8 cellular contexts compared by ENCODE assay signal in genomic region chr17:78925234-78925633, GRCh38. TPM values are rescaled to one million over a fixed set of nuclear protein-coding genes. Genes with fewer than 3 reads are reported as not detected.
DNase-seq lines count a peak whose midpoint lies in the region; ATAC-seq, FAIRE-seq and TF ChIP-seq lines count a peak whose summit lies in the region.

Gene TIMP2, minus strand, starts transcription at chr17:78925387. Its CDS starts 299 bp downstream, at chr17:78925088.

- no peaks in the 10 kb centered on the region for H3K9me2 ChIP-seq in hepatocyte (replicated peaks; ENCODE audit: insufficient read depth)

- peak within 1 kb of the TSS; percentile 94 for H3K27ac ChIP-seq in hepatocyte

- H3K4me1 ChIP-seq in hepatocyte (ENCODE audit: insufficient read depth), result peaks cover 11% of the 10 kb centered on the region

- H3K4me3 ChIP-seq in astrocyte of the cerebellum (ENCODE audit: low read depth, low read length), result peak within 1 kb of the TSS; percentile 89
- H3K4me3 ChIP-seq in hepatocyte, result peak within 1 kb of the TSS; percentile 94

- no peak for ATAC-seq in GM19455 (IDR thresholded peaks at IDR 0.05; ENCODE audit: unreplicated experiment)

- H3K27me3 Mint-ChIP-seq in T-helper 2 cell treated with Interferon-gamma antibody and Interleukin-4, amounts not matched to agents 5 μg/mL and 100 μg/mL, for 36 hours (ENCODE audit: low read depth), result peaks cover 35% of the 10 kb centered on the region

- H4K20me1 ChIP-seq in hepatocyte (ENCODE audit: insufficient read depth, poor library complexity, severe bottlenecking), result peaks cover 31% of the 10 kb centered on the region

- H3K9me3 Mint-ChIP-seq in T-helper 2 cell treated with Interferon-gamma antibody and Interleukin-4, amounts not matched to agents 5 μg/mL and 100 μg/mL, for 36 hours, result no peaks in the 10 kb centered on the region

- no peaks in the 10 kb centered on the region for H3K36me3 Mint-ChIP-seq in T-helper 2 cell treated with Interferon-gamma antibody and Interleukin-4, amounts not matched to agents 5 μg/mL and 100 μg/mL, for 36 hours (ENCODE audit: low read depth)

- no peak for FAIRE-seq in urothelium cell line (lab: Jason Lieb, UNC)

- H3K27ac Mint-ChIP-seq in T-helper 2 cell treated with Interferon-gamma antibody and Interleukin-4, amounts not matched to agents 5 μg/mL and 100 μg/mL, for 36 hours, result no peak within 1 kb of the TSS

- H3K36me3 ChIP-seq in hepatocyte (replicated peaks; ENCODE audit: insufficient read depth, low read depth), result no peaks in the 10 kb centered on the region

- TF ChIP-seq CTCF in astrocyte of the cerebellum (IDR thresholded peaks at IDR 0.05; ENCODE audit: low read depth, low read length, missing control alignments) (no peak), hepatocyte (IDR thresholded peaks at IDR 0.05; ENCODE audit: poor library complexity) (peak; percentile 7)

- H3K27me3 ChIP-seq in hepatocyte, result no peaks in the 10 kb centered on the region

- H3K9me3 ChIP-seq in hepatocyte (ENCODE audit: low read depth), result no peaks in the 10 kb centered on the region

- DNase-seq in ELR (ENCODE audit: low read depth) (peak; percentile 93), NCI-H1436 (lab: John Stamatoyannopoulos, UW) (peak; percentile 91), astrocyte of the cerebellum (ENCODE audit: low read depth) (peak; percentile 69), hepatocyte (ENCODE audit: low spot score) (peak; percentile 94), putamen (ENCODE audit: low spot score) (peak; percentile 85), urothelium cell line (ENCODE audit: low spot score) (peak; percentile 97)
- DNase-seq in T-helper 2 cell treated with Interferon-gamma antibody and Interleukin-4, amounts not matched to agents 5 μg/mL and 100 μg/mL, for 36 hours (ENCODE audit: low spot score), result peak; percentile 55

- peaks cover 8% of the 10 kb centered on the region for H3K4me1 Mint-ChIP-seq in T-helper 2 cell treated with Interferon-gamma antibody and Interleukin-4, amounts not matched to agents 5 μg/mL and 100 μg/mL, for 36 hours (ENCODE audit: low read depth)

- H3K79me2 ChIP-seq in hepatocyte, result peaks cover 44% of the 10 kb centered on the region

- peak within 1 kb of the TSS; percentile 99 for H3K4me2 ChIP-seq in hepatocyte

- 0% methylated on average over 2 of the region's 52 CpGs for WGBS in hepatocyte (ENCODE audit: low lambda C conversion rate, missing lambda C conversion rate)

- in situ Hi-C loops in astrocyte of the cerebellum (cut with HindIII; ENCODE audit: low sequenced_read_pairs), result no loop called here

- H2AFZ ChIP-seq in hepatocyte, result peak within 1 kb of the TSS; percentile 94

- H3K4me3 Mint-ChIP-seq in T-helper 2 cell treated with Interferon-gamma antibody and Interleukin-4, amounts not matched to agents 5 μg/mL and 100 μg/mL, for 36 hours, result peak within 1 kb of the TSS; percentile 74

RNA-seq across cellular contexts. Expression of gene TIMP2, which starts in this region (rescaled TPM):
- 54.7 and 63.3 TPM in 2 replicates for total RNA-seq in hepatocyte
- 20.9 and 23.3 TPM in 2 replicates for polyA plus RNA-seq in hepatocyte
